In the genomic region with DNA sequence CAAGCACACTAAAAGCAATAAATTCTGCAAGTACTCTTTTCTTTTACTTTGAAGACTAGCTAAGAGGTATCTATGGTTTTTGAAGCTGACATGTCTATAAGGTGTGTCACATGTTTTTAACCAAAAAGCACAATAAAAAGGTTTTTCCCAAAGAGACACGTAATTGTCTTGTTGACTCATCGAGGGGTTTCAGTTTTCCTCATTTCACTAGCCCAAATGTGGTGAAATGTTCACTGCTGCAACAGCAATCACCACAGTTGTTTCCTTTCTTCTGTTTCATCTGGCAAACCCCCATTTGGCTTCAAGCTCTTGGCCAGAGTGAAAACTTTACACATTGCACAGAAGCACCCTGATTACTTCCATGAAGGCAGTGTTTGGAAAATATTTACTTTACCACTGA, we compare ENCODE assay signal across 12 cellular contexts. TPM values are rescaled to one million over a fixed set of nuclear protein-coding genes. Genes with fewer than 3 reads are reported as not detected.
A peak's percentile ranks its signal among the peaks of the same experiment; 100 is the strongest.
DNase-seq lines count a peak whose midpoint lies in the region; ATAC-seq and TF ChIP-seq lines count a peak whose summit lies in the region.
"Had no signal": no experiment of that assay in that cellular context is flagged by ENCODE, and none has a peak within 500 bp of the region (broad histone marks: within the 10 kb centered on the region; RNA-seq: fewer than 3 reads in every experiment).

No MANE protein-coding gene starts in this region.

- TF ChIP-seq CTCF in PC-3 (conservative IDR thresholded peaks at IDR 0.05; ENCODE audit: low read depth, low read length) (no peak), fibroblast of the aortic adventitia (IDR thresholded peaks at IDR 0.05; ENCODE audit: insufficient read depth, low read length) (no peak), tibial nerve (IDR thresholded peaks at IDR 0.05) (no peak), SK-N-SH (IDR thresholded peaks at IDR 0.05) (no peak)

- H3F3A ChIP-seq in PC-3 (ENCODE audit: low read length, unreplicated experiment) (no peaks in the 10 kb centered on the region), SK-N-SH (replicated peaks; ENCODE audit: insufficient read depth) (no peaks in the 10 kb centered on the region)

- 34 to 40% methylated on average over 2 of the region's 2 CpGs for WGBS in tibial nerve, 2 donors
- WGBS in SK-N-SH (ENCODE audit: low lambda C conversion rate) = 11% methylated on average over 2 of the region's 2 CpGs

- ATAC-seq in activated T-cell treated with anti-CD3 and anti-CD28 coated beads, Interleukin-2, amount 50 U/mL, for 72 hours (replicated peaks in 1 of 2) = peak; percentile 73 to 87
- peak; percentile 53 for ATAC-seq in PC-3
- ATAC-seq in GM18517 (IDR thresholded peaks at IDR 0.05; ENCODE audit: unreplicated experiment) = no peak
- ATAC-seq: naive thymus-derived CD8-positive, alpha-beta T cell had no signal

- H3K9me3 Mint-ChIP-seq in activated T-cell treated with anti-CD3 and anti-CD28 coated beads, Interleukin-2, amount 50 U/mL, for 72 hours = no peaks in the 10 kb centered on the region
- H3K9me3 Mint-ChIP-seq: naive thymus-derived CD8-positive, alpha-beta T cell had no signal

- intact Hi-C loops in PC-3 (cut with micrococcal nuclease) = loop anchor here (1.0 to 2.0 kb wide), 3 partner anchors 15 to 36 kb away; no protein-coding TSS in a partner anchor

- BruUV-seq in PC-3 (replicated peaks; lab: Mats Ljungman, UMichigan) = no TSS peak

- no peak overlapping the region for H2AFZ ChIP-seq in PC-3 (ENCODE audit: low read length)
- H2AFZ ChIP-seq in SK-N-SH (ENCODE audit: low read depth) = no peak overlapping the region

- H3K27me3 Mint-ChIP-seq in activated T-cell treated with anti-CD3 and anti-CD28 coated beads, Interleukin-2, amount 50 U/mL, for 72 hours (ENCODE audit: low read depth) = peaks cover 43% of the 10 kb centered on the region

- peaks cover 45% of the 10 kb centered on the region for H3K4me1 ChIP-seq in PC-3 (ENCODE audit: insufficient read depth, low read length)
- peaks cover 0 to 82% (median 22%) of the 10 kb centered on the region in 4 donors for H3K4me1 ChIP-seq in tibial nerve
- H3K4me1 ChIP-seq in SK-N-SH (ENCODE audit: control insufficient read depth in 1 of 2, insufficient read depth in 2 of 2, low read depth in 1 of 2, low read length in 1 of 2) = peaks cover 0 to 4% of the 10 kb centered on the region in 2 experiments; a peak in 1 of 4 replicates

- H3K36me3 Mint-ChIP-seq in activated T-cell treated with anti-CD3 and anti-CD28 coated beads, Interleukin-2, amount 50 U/mL, for 72 hours (ENCODE audit: insufficient read depth in 2 of 2) = peaks cover 0 to 3% of the 10 kb centered on the region in 2 donors
- H3K36me3 Mint-ChIP-seq: naive thymus-derived CD8-positive, alpha-beta T cell had no signal

- peak; percentile 55 to 59 for DNase-seq in activated T-cell treated with anti-CD3 and anti-CD28 coated beads, Interleukin-2, amount 50 U/mL, for 72 hours
- DNase-seq in activated T-cell treated with anti-CD3 and anti-CD28 coated beads, Interleukin-2, amount 50 U/mL, for 1 hour = no peak
- DNase-seq in PC-3 (peak; percentile 89), fibroblast of the aortic adventitia (ENCODE audit: low read depth) (peak; percentile 89), tibial nerve (ENCODE audit: low spot score in 2 of 2) (peak in 1 of 2 donors; percentile 78), SK-N-SH (no peak), DMS153 (lab: John Stamatoyannopoulos, UW) (no peak)
- DNase-seq: C1 segment of cervical spinal cord; naive thymus-derived CD8-positive, alpha-beta T cell; NCI-H510A treated with DMSO at 0.1 percent for 48 hours had no signal

- peak overlapping the region; percentile 15; the same call in 1 of the 2 replicates for H3K9ac ChIP-seq in PC-3 (ENCODE audit: low read length)
- H3K9ac ChIP-seq in SK-N-SH = no peak overlapping the region

- H3K27me3 ChIP-seq in PC-3 (ENCODE audit: low read length) = no peaks in the 10 kb centered on the region
- H3K27me3 ChIP-seq in tibial nerve = peaks cover 0 to 60% of the 10 kb centered on the region in 2 donors
- peaks cover 94% of the 10 kb centered on the region for H3K27me3 ChIP-seq in SK-N-SH (ENCODE audit: insufficient read depth)

- no peaks in the 10 kb centered on the region for H4K20me1 ChIP-seq in PC-3 (ENCODE audit: low read length)
- no peaks in the 10 kb centered on the region for H4K20me1 ChIP-seq in SK-N-SH (ENCODE audit: insufficient read depth)

- no peak for TF ChIP-seq POLR2A in tibial nerve (IDR thresholded peaks at IDR 0.05)

- CTCF ChIA-PET in PC-3 (lab: Charles Lee) = interaction anchor here (0.6 to 1.2 kb wide), 4 partner anchors 26 to 769 kb away, joined by 3 to 8 read pairs (median 4); no protein-coding TSS in a partner anchor
- CTCF ChIA-PET in SK-N-SH (lab: Yijun Ruan, JAX) = interaction anchor here (0.9 to 5.8 kb wide), 3 partner anchors 9 to 258 kb away, joined by 3 to 36 read pairs (median 3); a partner anchor contains a TSS

- peak overlapping the region; percentile 52 to 59 for H3K4me3 Mint-ChIP-seq in activated T-cell treated with anti-CD3 and anti-CD28 coated beads, Interleukin-2, amount 50 U/mL, for 72 hours
- H3K4me3 Mint-ChIP-seq: naive thymus-derived CD8-positive, alpha-beta T cell had no signal

- no peaks in the 10 kb centered on the region for H3K9me2 ChIP-seq in PC-3 (replicated peaks; ENCODE audit: low read length)
- H3K9me2 ChIP-seq in SK-N-SH = no peaks in the 10 kb centered on the region

- H3K79me2 ChIP-seq in PC-3 (ENCODE audit: low read length) (peaks cover 34% of the 10 kb centered on the region), SK-N-SH (ENCODE audit: insufficient read depth) (no peaks in the 10 kb centered on the region)

- H3K4me3 ChIP-seq in PC-3 (ENCODE audit: low read length) (no peak overlapping the region), fibroblast of the aortic adventitia (ENCODE audit: low read depth, low read length) (no peak overlapping the region), tibial nerve (no peak overlapping the region), SK-N-SH (ENCODE audit: low read depth in 2 of 2, low read length in 1 of 2) (no peak overlapping the region)

- H3K27ac Mint-ChIP-seq in activated T-cell treated with anti-CD3 and anti-CD28 coated beads, Interleukin-2, amount 50 U/mL, for 72 hours = peak overlapping the region; percentile 84
- H3K27ac Mint-ChIP-seq: naive thymus-derived CD8-positive, alpha-beta T cell had no signal

- peaks cover 48% of the 10 kb centered on the region for H3K4me1 Mint-ChIP-seq in activated T-cell treated with anti-CD3 and anti-CD28 coated beads, Interleukin-2, amount 50 U/mL, for 72 hours (ENCODE audit: low read depth)

- POLR2A ChIA-PET in PC-3 (lab: Charles Lee; ENCODE audit: unreplicated experiment) = interaction anchor here (0.5 to 1.5 kb wide), 7 partner anchors 14 to 997 kb away, joined by 3 to 21 read pairs (median 6); no protein-coding TSS in a partner anchor
- POLR2A ChIA-PET in SK-N-SH (lab: Yijun Ruan, JAX) = no interaction called here

- H3K36me3 ChIP-seq in PC-3 (ENCODE audit: low read depth, low read length) = no peaks in the 10 kb centered on the region
- H3K36me3 ChIP-seq in tibial nerve = peaks cover 0 to 2% (median 0%) of the 10 kb centered on the region in 3 donors
- no peaks in the 10 kb centered on the region for H3K36me3 ChIP-seq in SK-N-SH (replicated peaks in 1 of 2; ENCODE audit: control insufficient read depth in 1 of 2, insufficient read depth in 2 of 2, low read length in 1 of 2)

- TF ChIP-seq RAD21 in SK-N-SH (IDR thresholded peaks at IDR 0.05; ENCODE audit: low read length) = no peak

- peak overlapping the region; percentile 87 for H3K27ac ChIP-seq in PC-3 (ENCODE audit: low read length)
- H3K27ac ChIP-seq in tibial nerve = peak overlapping the region in 3 of 4 donors; percentile 6 to 57 (median 34)
- no peak overlapping the region for H3K27ac ChIP-seq in SK-N-SH (ENCODE audit: low read depth in 2 of 2, low read length in 1 of 2)

- H3K4me2 ChIP-seq in PC-3 (ENCODE audit: low read length) = peak overlapping the region; percentile 64
- no peak overlapping the region for H3K4me2 ChIP-seq in SK-N-SH

- TF ChIP-seq EP300 in tibial nerve (IDR thresholded peaks at IDR 0.05) (peak in 1 of 2 donors; percentile 67), SK-N-SH (IDR thresholded peaks at IDR 0.05; ENCODE audit: borderline replicate concordance in 1 of 2, low read depth in 1 of 2, low read length in 1 of 2) (no peak)

- H3K9me3 ChIP-seq in PC-3 (ENCODE audit: low read length) (no peaks in the 10 kb centered on the region), tibial nerve (no peaks in the 10 kb centered on the region), SK-N-SH (no peaks in the 10 kb centered on the region)

RNA-seq across cellular contexts. Expression of a gene that starts 3.8 kb away (rescaled TPM):
- total RNA-seq in activated T-cell treated with anti-CD3 and anti-CD28 coated beads, Interleukin-2, amount 50 U/mL, for 72 hours = under 1 TPM in 1 of 2 donors, not detected in 1; 0.79 TPM
- 2.3 and 5.1 TPM in 2 replicates for total RNA-seq in PC-3 (2014; rRNA removed)
- total RNA-seq in fibroblast of the aortic adventitia (ENCODE audit: low replicate concordance) = 0.57 and 0.99 TPM in 2 replicates
- total RNA-seq in tibial nerve = 1 to 10 TPM; 4.4 to 6.3 (median 4.7) TPM
- polyA plus RNA-seq in SK-N-SH (2012; rRNA removed) = not detected in 2 replicates
- not detected in 2 replicates for polyA plus RNA-seq in SK-N-SH (2012; cell fraction: cytosol; rRNA removed)
- not detected in 2 replicates for polyA plus RNA-seq in SK-N-SH (2012; cell fraction: nucleus; rRNA removed)

RNA-seq across cellular contexts. Expression of a gene that starts 9.1 kb away (rescaled TPM):
- total RNA-seq in activated T-cell treated with anti-CD3 and anti-CD28 coated beads, Interleukin-2, amount 50 U/mL, for 72 hours = under 1 TPM in 1 of 2 donors, not detected in 1; 0.14 TPM
- total RNA-seq in PC-3 (2014; rRNA removed) (7.0 and 7.5 TPM in 2 replicates), fibroblast of the aortic adventitia (ENCODE audit: low replicate concordance) (0.72 and 2.4 TPM in 2 replicates), tibial nerve (10 to 100 TPM; 12.0 to 25.9 (median 16.6) TPM)
- polyA plus RNA-seq in SK-N-SH (2012; rRNA removed) = not detected in 2 replicates
- not detected in 2 replicates for polyA plus RNA-seq in SK-N-SH (2012; cell fraction: cytosol; rRNA removed)
- polyA plus RNA-seq in SK-N-SH (2012; cell fraction: nucleus; rRNA removed) = not detected in 2 replicates
- total RNA-seq: activated CD8-positive, alpha-beta memory T cell treated with anti-CD3 and anti-CD28 coated beads for 36 hours; naive thymus-derived CD8-positive, alpha-beta T cell had no signal
- polyA plus RNA-seq: naive thymus-derived CD8-positive, alpha-beta T cell had no signal

RNA-seq across cellular contexts. Expression of a gene that starts 13.2 kb away (rescaled TPM):
- total RNA-seq in activated T-cell treated with anti-CD3 and anti-CD28 coated beads, Interleukin-2, amount 50 U/mL, for 72 hours = under 1 TPM in 1 of 2 donors, not detected in 1; 0.31 TPM
- total RNA-seq in PC-3 (2014; rRNA removed) (6.9 and 8.3 TPM in 2 replicates), fibroblast of the aortic adventitia (ENCODE audit: low replicate concordance) (not detected in 2 replicates), tibial nerve (10 to 100 TPM; 11.1 to 30.9 (median 18.7) TPM)
- not detected in 2 replicates for polyA plus RNA-seq in SK-N-SH (2012; rRNA removed)
- not detected in 2 replicates for polyA plus RNA-seq in SK-N-SH (2012; cell fraction: cytosol; rRNA removed)
- polyA plus RNA-seq in SK-N-SH (2012; cell fraction: nucleus; rRNA removed) = not detected in 2 replicates
- total RNA-seq: activated CD8-positive, alpha-beta memory T cell treated with anti-CD3 and anti-CD28 coated beads for 36 hours; naive thymus-derived CD8-positive, alpha-beta T cell had no signal
- polyA plus RNA-seq: naive thymus-derived CD8-positive, alpha-beta T cell had no signal

RNA-seq across cellular contexts. Expression of a gene that starts 18.0 kb away (rescaled TPM):
- total RNA-seq in activated T-cell treated with anti-CD3 and anti-CD28 coated beads, Interleukin-2, amount 50 U/mL, for 72 hours = not detected
- total RNA-seq in PC-3 (2014; rRNA removed) = 4.5 and 13.8 TPM in 2 replicates
- 1.2 and 3.5 TPM in 2 replicates for total RNA-seq in fibroblast of the aortic adventitia (ENCODE audit: low replicate concordance)
- total RNA-seq in tibial nerve = 10 to 100 TPM in 1 of 4 donors, 1 to 10 TPM in 3; 7.0 to 18.8 (median 8.7) TPM
- polyA plus RNA-seq in SK-N-SH (2012; rRNA removed) = 0.15 TPM in 1 of 2 replicates, not detected in the other
- not detected in 2 replicates for polyA plus RNA-seq in SK-N-SH (2012; cell fraction: cytosol; rRNA removed)
- polyA plus RNA-seq in SK-N-SH (2012; cell fraction: nucleus; rRNA removed) = not detected in 2 replicates
- total RNA-seq: activated CD8-positive, alpha-beta memory T cell treated with anti-CD3 and anti-CD28 coated beads for 36 hours; naive thymus-derived CD8-positive, alpha-beta T cell had no signal
- polyA plus RNA-seq: naive thymus-derived CD8-positive, alpha-beta T cell had no signal

RNA-seq across cellular contexts. Expression of a gene that starts 22.1 kb away (rescaled TPM):
- total RNA-seq in activated T-cell treated with anti-CD3 and anti-CD28 coated beads, Interleukin-2, amount 50 U/mL, for 72 hours = not detected
- total RNA-seq in PC-3 (2014; rRNA removed) (2.6 and 2.8 TPM in 2 replicates), fibroblast of the aortic adventitia (ENCODE audit: low replicate concordance) (not detected in 2 replicates), tibial nerve (10 to 100 TPM in 2 of 4 donors, 1 to 10 TPM in 2; 8.7 to 16.9 (median 11.3) TPM)
- polyA plus RNA-seq in SK-N-SH (2012; rRNA removed) = not detected in 2 replicates
- polyA plus RNA-seq in SK-N-SH (2012; cell fraction: cytosol; rRNA removed) = not detected in 2 replicates
- polyA plus RNA-seq in SK-N-SH (2012; cell fraction: nucleus; rRNA removed) = not detected in 2 replicates
- total RNA-seq: activated CD8-positive, alpha-beta memory T cell treated with anti-CD3 and anti-CD28 coated beads for 36 hours; naive thymus-derived CD8-positive, alpha-beta T cell had no signal
- polyA plus RNA-seq: naive thymus-derived CD8-positive, alpha-beta T cell had no signal

Comparison
In these comparisons a context has a peak if more than half of its experiments do, and no peak if none do; other contexts are left out.
1. DNase-seq: peak in activated T-cell treated with anti-CD3 and anti-CD28 coated beads, Interleukin-2, amount 50 U/mL, for 72 hours (2 of 2), PC-3 (single experiment) and fibroblast of the aortic adventitia (single experiment); none in activated T-cell treated with anti-CD3 and anti-CD28 coated beads, Interleukin-2, amount 50 U/mL, for 1 hour (single experiment), SK-N-SH (single experiment) and DMS153 (single experiment).
2. H3K27ac ChIP-seq: peak in PC-3 (single experiment) and tibial nerve (3 of 4); none in SK-N-SH (0 of 2).